ENCODE assay signal across 1 cellular context in genomic region chr7:88866265-88866863, GRCh38.
TF ChIP-seq lines count a peak whose summit lies in the region.

No MANE protein-coding gene starts in this region.

TF ChIP-seq in GM12878, 131 proteins besides CTCF, POLR2A, EP300 and RAD21 (continued from another document):
- TF ChIP-seq ATF2 (IDR thresholded peaks at IDR 0.05; ENCODE audit: low read length): no peak
